Comparison of ENCODE assay signal across 9 cellular contexts in genomic region chr16:16143038-16143763, GRCh38.
DNase-seq lines count a peak whose midpoint lies in the region.
"Had no signal": no experiment of that assay in that cellular context is flagged by ENCODE, and none has a peak within 500 bp of the region (broad histone marks: within the 10 kb centered on the region; RNA-seq: fewer than 3 reads in every experiment).

No MANE protein-coding gene starts in this region.

- H3K4me1 Mint-ChIP-seq in activated T-helper 1 cell treated with anti-CD3 and anti-CD28 coated beads, Interleukin-12 subunit alpha, Interleukin-12 subunit beta, Interleukin-2, Interleukin-4 antibody, amounts not matched to agents 30 ng/mL and 10 ng/mL and 1 ng/mL, durations not matched to agents 14 hours and 24 hours and 36 hours (ENCODE audit: low read depth), result no peaks in the 10 kb centered on the region
- H3K4me1 Mint-ChIP-seq: CD4-positive, CD25-positive, alpha-beta regulatory T cell had no signal

- no peaks in the 10 kb centered on the region for H3K9me3 Mint-ChIP-seq in activated T-helper 1 cell treated with anti-CD3 and anti-CD28 coated beads, Interleukin-12 subunit alpha, Interleukin-12 subunit beta, Interleukin-2, Interleukin-4 antibody, amounts not matched to agents 30 ng/mL and 10 ng/mL and 1 ng/mL, durations not matched to agents 14 hours and 24 hours and 36 hours
- H3K9me3 Mint-ChIP-seq: CD4-positive, CD25-positive, alpha-beta regulatory T cell had no signal

- DNase-seq in NCI-H2196 (lab: John Stamatoyannopoulos, UW; ENCODE audit: unreplicated experiment), result peak; percentile 19
- DNase-seq in NCI-H2196 treated with DMSO at 0.1 percent for 48 hours (lab: John Stamatoyannopoulos, UW; ENCODE audit: unreplicated experiment), result no peak
- DNase-seq in KG1 (lab: John Stamatoyannopoulos, UW), result peak; percentile 32
- peak; percentile 3 for DNase-seq in activated T-helper 1 cell treated with anti-CD3 and anti-CD28 coated beads, Interleukin-12 subunit alpha, Interleukin-12 subunit beta, Interleukin-2, Interleukin-4 antibody, amounts not matched to agents 30 ng/mL and 10 ng/mL and 1 ng/mL, durations not matched to agents 14 hours and 24 hours and 36 hours (ENCODE audit: low spot score)
- DNase-seq in myocyte (ENCODE audit: low read depth), result peak; percentile 32
- DNase-seq in activated T-cell treated with anti-CD3 and anti-CD28 coated beads, Interleukin-2, amount 50 U/mL, for 48 hours, result no peak
- DNase-seq in activated CD4-positive, CD25-positive, alpha-beta regulatory T cell (lab: John Stamatoyannopoulos, UW), result no peak
- DNase-seq in ureter (ENCODE audit: low spot score), result no peak

- intact Hi-C loops in activated T-helper 1 cell treated with anti-CD3 and anti-CD28 coated beads, Interleukin-12 subunit alpha, Interleukin-12 subunit beta, Interleukin-2, Interleukin-4 antibody, amounts not matched to agents 30 ng/mL and 10 ng/mL and 1 ng/mL, durations not matched to agents 14 hours and 24 hours and 36 hours (cut with micrococcal nuclease), result no loop called here

- no peak overlapping the region for H3K27ac Mint-ChIP-seq in activated T-helper 1 cell treated with anti-CD3 and anti-CD28 coated beads, Interleukin-12 subunit alpha, Interleukin-12 subunit beta, Interleukin-2, Interleukin-4 antibody, amounts not matched to agents 30 ng/mL and 10 ng/mL and 1 ng/mL, durations not matched to agents 14 hours and 24 hours and 36 hours

- H3K4me3 Mint-ChIP-seq in activated T-helper 1 cell treated with anti-CD3 and anti-CD28 coated beads, Interleukin-12 subunit alpha, Interleukin-12 subunit beta, Interleukin-2, Interleukin-4 antibody, amounts not matched to agents 30 ng/mL and 10 ng/mL and 1 ng/mL, durations not matched to agents 14 hours and 24 hours and 36 hours, result no peak overlapping the region

- peaks cover 35% of the 10 kb centered on the region for H3K36me3 Mint-ChIP-seq in activated T-helper 1 cell treated with anti-CD3 and anti-CD28 coated beads, Interleukin-12 subunit alpha, Interleukin-12 subunit beta, Interleukin-2, Interleukin-4 antibody, amounts not matched to agents 30 ng/mL and 10 ng/mL and 1 ng/mL, durations not matched to agents 14 hours and 24 hours and 36 hours (ENCODE audit: low read depth)

- no peaks in the 10 kb centered on the region for H3K27me3 Mint-ChIP-seq in activated T-helper 1 cell treated with anti-CD3 and anti-CD28 coated beads, Interleukin-12 subunit alpha, Interleukin-12 subunit beta, Interleukin-2, Interleukin-4 antibody, amounts not matched to agents 30 ng/mL and 10 ng/mL and 1 ng/mL, durations not matched to agents 14 hours and 24 hours and 36 hours (ENCODE audit: insufficient read depth)
- H3K27me3 Mint-ChIP-seq: CD4-positive, CD25-positive, alpha-beta regulatory T cell had no signal

Comparison
In these comparisons a context has a peak if more than half of its experiments do, and no peak if none do; other contexts are left out.
1. DNase-seq: peak in NCI-H2196 (single experiment), KG1 (single experiment), activated T-helper 1 cell treated with anti-CD3 and anti-CD28 coated beads, Interleukin-12 subunit alpha, Interleukin-12 subunit beta, Interleukin-2, Interleukin-4 antibody, amounts not matched to agents 30 ng/mL and 10 ng/mL and 1 ng/mL, durations not matched to agents 14 hours and 24 hours and 36 hours (single experiment) and myocyte (single experiment); none in NCI-H2196 treated with DMSO at 0.1 percent for 48 hours (single experiment), activated T-cell treated with anti-CD3 and anti-CD28 coated beads, Interleukin-2, amount 50 U/mL, for 48 hours (0 of 2), activated CD4-positive, CD25-positive, alpha-beta regulatory T cell (0 of 4) and ureter (single experiment).